In the genomic region with DNA sequence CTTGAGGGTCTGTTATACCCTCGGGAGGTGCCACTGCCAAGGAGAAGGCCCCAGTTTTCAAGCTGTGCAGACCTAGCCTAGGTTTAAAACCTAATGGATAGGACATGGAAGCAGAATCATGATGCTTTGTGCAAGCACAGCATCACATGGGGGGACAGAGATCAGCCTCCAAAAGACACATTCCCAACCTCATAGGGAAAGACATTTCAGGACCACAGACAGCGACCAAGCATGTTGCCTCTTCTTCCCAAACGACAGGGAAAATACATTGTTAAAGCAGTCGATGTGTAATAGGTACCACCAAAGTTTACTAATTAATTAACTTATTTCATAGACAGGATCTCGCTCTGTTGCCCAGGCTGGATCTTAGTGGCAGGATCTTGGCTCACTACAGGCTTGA, we compare ENCODE assay signal across 13 cellular contexts.
A peak's percentile ranks its signal among the peaks of the same experiment; 100 is the strongest.
DNase-seq lines count a peak whose midpoint lies in the region; ATAC-seq and TF ChIP-seq lines count a peak whose summit lies in the region.
"Had no signal": no experiment of that assay in that cellular context is flagged by ENCODE, and none has a peak within 500 bp of the region (broad histone marks: within the 10 kb centered on the region; RNA-seq: fewer than 3 reads in every experiment).

No MANE protein-coding gene starts in this region.

- no peak overlapping the region for H3K27ac Mint-ChIP-seq in natural killer cell treated with Interleukin-12 subunit alpha and Interleukin-12 subunit beta and Interleukin-15 and Interleukin-18, amount 100 ng/mL, for 72 hours
- H3K27ac Mint-ChIP-seq: activated CD8-positive, alpha-beta T cell treated with anti-CD3 and anti-CD28 coated beads for 36 hours; CD4-positive, CD25-positive, alpha-beta regulatory T cell had no signal

- H3K36me3 ChIP-seq in sigmoid colon (no peaks in the 10 kb centered on the region), heart left ventricle (no peaks in the 10 kb centered on the region)

- no peaks in the 10 kb centered on the region for H3K4me1 Mint-ChIP-seq in natural killer cell treated with Interleukin-12 subunit alpha and Interleukin-12 subunit beta and Interleukin-15 and Interleukin-18, amount 100 ng/mL, for 72 hours (ENCODE audit: low read depth in 2 of 2)
- H3K4me1 Mint-ChIP-seq: CD4-positive, CD25-positive, alpha-beta regulatory T cell had no signal

- H3K4me3 Mint-ChIP-seq in natural killer cell treated with Interleukin-12 subunit alpha and Interleukin-12 subunit beta and Interleukin-15 and Interleukin-18, amount 100 ng/mL, for 72 hours: no peak overlapping the region
- H3K4me3 Mint-ChIP-seq: activated CD8-positive, alpha-beta T cell treated with anti-CD3 and anti-CD28 coated beads for 36 hours; CD4-positive, CD25-positive, alpha-beta regulatory T cell had no signal

- H3K27me3 ChIP-seq in sigmoid colon (no peaks in the 10 kb centered on the region), heart left ventricle (peaks cover 0 to 7% (median 0%) of the 10 kb centered on the region in 9 donors)

- 33 to 46% methylated on average over 5 of the region's 5 CpGs for WGBS in sigmoid colon, 2 donors
- WGBS in heart left ventricle, 4 donors: 29 to 36% (median 31%) methylated on average over 5 of the region's 5 CpGs

- H3K9me3 ChIP-seq in sigmoid colon: no peaks in the 10 kb centered on the region
- no peaks in the 10 kb centered on the region for H3K9me3 ChIP-seq in heart left ventricle
- H3K9me3 ChIP-seq: psoas muscle had no signal

- TF ChIP-seq POLR2A in sigmoid colon (IDR thresholded peaks at IDR 0.05): no peak
- no peak for TF ChIP-seq POLR2A in heart left ventricle (IDR thresholded peaks at IDR 0.05)

- H3K36me3 Mint-ChIP-seq in natural killer cell treated with Interleukin-12 subunit alpha and Interleukin-12 subunit beta and Interleukin-15 and Interleukin-18, amount 100 ng/mL, for 72 hours: no peaks in the 10 kb centered on the region
- H3K36me3 Mint-ChIP-seq: CD4-positive, CD25-positive, alpha-beta regulatory T cell had no signal

- H3K4me1 ChIP-seq in sigmoid colon: no peaks in the 10 kb centered on the region
- no peaks in the 10 kb centered on the region for H3K4me1 ChIP-seq in heart left ventricle
- H3K4me1 ChIP-seq: psoas muscle had no signal

- peaks cover 4 to 8% of the 10 kb centered on the region in 2 donors for H3K27me3 Mint-ChIP-seq in natural killer cell treated with Interleukin-12 subunit alpha and Interleukin-12 subunit beta and Interleukin-15 and Interleukin-18, amount 100 ng/mL, for 72 hours
- H3K27me3 Mint-ChIP-seq: activated CD8-positive, alpha-beta T cell treated with anti-CD3 and anti-CD28 coated beads for 36 hours; CD4-positive, CD25-positive, alpha-beta regulatory T cell had no signal

- no peak for TF ChIP-seq CTCF in fibroblast of pulmonary artery (IDR thresholded peaks at IDR 0.05; ENCODE audit: low read length, missing control alignments)
- TF ChIP-seq CTCF in sigmoid colon (IDR thresholded peaks at IDR 0.05): no peak
- TF ChIP-seq CTCF in heart left ventricle (IDR thresholded peaks at IDR 0.05): no peak

- no peak for TF ChIP-seq EP300 in sigmoid colon (IDR thresholded peaks at IDR 0.05)

- H3K9me3 Mint-ChIP-seq in natural killer cell treated with Interleukin-12 subunit alpha and Interleukin-12 subunit beta and Interleukin-15 and Interleukin-18, amount 100 ng/mL, for 72 hours: no peaks in the 10 kb centered on the region

- ATAC-seq in natural killer cell treated with Interleukin-12 subunit alpha and Interleukin-12 subunit beta and Interleukin-15 and Interleukin-18, amount 100 ng/mL, for 72 hours: no peak
- no peak for ATAC-seq in heart left ventricle
- ATAC-seq: activated CD8-positive, alpha-beta T cell treated with anti-CD3 and anti-CD28 coated beads for 36 hours; psoas muscle had no signal

- H3K27ac ChIP-seq in sigmoid colon: no peak overlapping the region
- H3K27ac ChIP-seq in heart left ventricle: no peak overlapping the region
- H3K27ac ChIP-seq: psoas muscle had no signal

- H3K4me3 ChIP-seq in fibroblast of pulmonary artery (replicated peaks; ENCODE audit: low read depth, low read length) (no peak overlapping the region), sigmoid colon (no peak overlapping the region), heart left ventricle (no peak overlapping the region)
- H3K4me3 ChIP-seq: psoas muscle had no signal

- intact Hi-C loops in sigmoid colon (cut with DNase I) (no loop called here), heart left ventricle (cut with DNase I) (no loop called here)

- DNase-seq in HK-2 (ENCODE audit: unreplicated experiment) (peak; percentile 10), fibroblast of pulmonary artery (ENCODE audit: low read depth) (peak; percentile 1), sigmoid colon (peak; percentile 25), NCI-H146 treated with DMSO at 0.1 percent for 48 hours (lab: John Stamatoyannopoulos, UW; ENCODE audit: unreplicated experiment) (no peak), NCI-H128 (lab: John Stamatoyannopoulos, UW; ENCODE audit: unreplicated experiment) (no peak), heart left ventricle (no peak)
- DNase-seq in natural killer cell treated with Interleukin-12 subunit alpha and Interleukin-12 subunit beta and Interleukin-15 and Interleukin-18, amount 100 ng/mL, for 72 hours (ENCODE audit: low spot score): no peak
- DNase-seq: activated CD8-positive, alpha-beta T cell treated with anti-CD3 and anti-CD28 coated beads for 36 hours; anterior cingulate cortex; CD4-positive, CD25-positive, alpha-beta regulatory T cell; MV-4-11 had no signal

TF ChIP-seq in PFSK-1, 5 proteins besides CTCF, POLR2A, EP300 and RAD21:
- TF ChIP-seq, protein P1, sequence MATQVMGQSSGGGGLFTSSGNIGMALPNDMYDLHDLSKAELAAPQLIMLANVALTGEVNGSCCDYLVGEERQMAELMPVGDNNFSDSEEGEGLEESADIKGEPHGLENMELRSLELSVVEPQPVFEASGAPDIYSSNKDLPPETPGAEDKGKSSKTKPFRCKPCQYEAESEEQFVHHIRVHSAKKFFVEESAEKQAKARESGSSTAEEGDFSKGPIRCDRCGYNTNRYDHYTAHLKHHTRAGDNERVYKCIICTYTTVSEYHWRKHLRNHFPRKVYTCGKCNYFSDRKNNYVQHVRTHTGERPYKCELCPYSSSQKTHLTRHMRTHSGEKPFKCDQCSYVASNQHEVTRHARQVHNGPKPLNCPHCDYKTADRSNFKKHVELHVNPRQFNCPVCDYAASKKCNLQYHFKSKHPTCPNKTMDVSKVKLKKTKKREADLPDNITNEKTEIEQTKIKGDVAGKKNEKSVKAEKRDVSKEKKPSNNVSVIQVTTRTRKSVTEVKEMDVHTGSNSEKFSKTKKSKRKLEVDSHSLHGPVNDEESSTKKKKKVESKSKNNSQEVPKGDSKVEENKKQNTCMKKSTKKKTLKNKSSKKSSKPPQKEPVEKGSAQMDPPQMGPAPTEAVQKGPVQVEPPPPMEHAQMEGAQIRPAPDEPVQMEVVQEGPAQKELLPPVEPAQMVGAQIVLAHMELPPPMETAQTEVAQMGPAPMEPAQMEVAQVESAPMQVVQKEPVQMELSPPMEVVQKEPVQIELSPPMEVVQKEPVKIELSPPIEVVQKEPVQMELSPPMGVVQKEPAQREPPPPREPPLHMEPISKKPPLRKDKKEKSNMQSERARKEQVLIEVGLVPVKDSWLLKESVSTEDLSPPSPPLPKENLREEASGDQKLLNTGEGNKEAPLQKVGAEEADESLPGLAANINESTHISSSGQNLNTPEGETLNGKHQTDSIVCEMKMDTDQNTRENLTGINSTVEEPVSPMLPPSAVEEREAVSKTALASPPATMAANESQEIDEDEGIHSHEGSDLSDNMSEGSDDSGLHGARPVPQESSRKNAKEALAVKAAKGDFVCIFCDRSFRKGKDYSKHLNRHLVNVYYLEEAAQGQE (IDR thresholded peaks at IDR 0.05; ENCODE audit: insufficient read depth in 1 of 2, low read depth in 2 of 2, low read length in 2 of 2): peak; percentile 88 to 93
- TF ChIP-seq SIN3A (IDR thresholded peaks at IDR 0.05; ENCODE audit: borderline replicate concordance, insufficient read depth, low read length): no peak

Comparison
In these comparisons a context has a peak if more than half of its experiments do, and no peak if none do; other contexts are left out.
1. DNase-seq: peak in HK-2 (single experiment), fibroblast of pulmonary artery (single experiment) and sigmoid colon (single experiment); none in natural killer cell treated with Interleukin-12 subunit alpha and Interleukin-12 subunit beta and Interleukin-15 and Interleukin-18, amount 100 ng/mL, for 72 hours (single experiment), NCI-H146 treated with DMSO at 0.1 percent for 48 hours (single experiment), NCI-H128 (single experiment) and heart left ventricle (0 of 5).